9 cellular contexts compared by ENCODE assay signal in the genomic region with DNA sequence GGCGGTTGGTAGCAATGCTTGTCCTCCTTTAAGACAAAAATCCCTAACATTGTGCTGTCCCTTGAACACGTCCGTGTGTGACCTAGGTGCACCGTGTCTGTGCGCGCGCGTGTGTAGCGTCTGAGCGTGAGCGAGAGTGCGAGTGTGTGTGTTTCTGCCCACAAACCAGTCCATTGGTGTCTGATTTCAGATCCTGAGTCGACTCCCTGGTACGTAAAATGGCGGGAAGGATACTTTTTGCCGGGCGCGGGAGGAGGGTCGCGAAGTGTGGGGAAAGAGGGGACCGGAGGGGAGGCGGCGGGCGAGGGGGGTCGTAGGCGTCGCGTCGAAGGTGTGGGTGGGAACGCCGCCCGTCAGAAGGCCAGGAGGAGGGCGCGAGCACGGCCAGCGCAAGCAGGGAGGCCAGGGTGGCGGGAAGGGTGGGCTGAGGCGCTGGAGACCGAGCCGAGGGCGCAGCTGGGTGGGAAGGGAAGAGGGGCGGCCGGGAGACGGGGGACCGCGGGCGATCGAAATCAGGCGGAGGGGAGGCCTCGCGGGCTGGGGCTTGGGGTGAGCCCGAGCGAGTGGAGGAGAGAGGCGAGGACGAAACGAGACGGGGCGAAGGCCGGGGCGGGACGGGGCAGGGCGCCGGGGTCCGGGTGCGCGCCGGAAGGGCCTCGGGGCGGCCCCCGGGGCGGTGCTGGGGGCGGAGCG. TPM values are rescaled to one million over a fixed set of nuclear protein-coding genes. Genes with fewer than 3 reads are reported as not detected.
A peak's percentile ranks its signal among the peaks of the same experiment; 100 is the strongest.
DNase-seq lines count a peak whose midpoint lies in the region; ATAC-seq, FAIRE-seq and TF ChIP-seq lines count a peak whose summit lies in the region.
"Had no signal": no experiment of that assay in that cellular context is flagged by ENCODE, and none has a peak within 500 bp of the region (broad histone marks: within the 10 kb centered on the region; RNA-seq: fewer than 3 reads in every experiment).

No MANE protein-coding gene starts in this region.

- TF ChIP-seq CTCF in Caco-2 (IDR thresholded peaks at IDR 0.05; ENCODE audit: insufficient read depth in 1 of 2, low read depth in 1 of 2, low read length in 1 of 2, severe bottlenecking in 1 of 2, unreplicated experiment in 1 of 2) (no peak), nephron (IDR thresholded peaks at IDR 0.05; ENCODE audit: unreplicated experiment in 3 of 3) (no peak)

- H3K36me3 Mint-ChIP-seq in Caco-2 (ENCODE audit: insufficient read depth, unreplicated experiment) (peaks cover 13% of the 10 kb centered on the region), nephron (ENCODE audit: low read depth) (no peaks in the 10 kb centered on the region)
- peaks cover 13 to 14% of the 10 kb centered on the region in 2 donors for H3K36me3 Mint-ChIP-seq in activated T-cell treated with anti-CD3 and anti-CD28 coated beads, Interleukin-2, amount 50 U/mL, for 72 hours (ENCODE audit: insufficient read depth in 2 of 2)

- H3K36me3 ChIP-seq in Caco-2 (ENCODE audit: control insufficient read depth, insufficient read depth, low read length), result no peaks in the 10 kb centered on the region

- BruUV-seq in Caco-2 (replicated peaks; lab: Mats Ljungman, UMichigan), result no TSS peak

- ATAC-seq in activated T-cell treated with anti-CD3 and anti-CD28 coated beads, Interleukin-2, amount 50 U/mL, for 72 hours (replicated peaks in 1 of 2), result no peak
- ATAC-seq in HG02840 (IDR thresholded peaks at IDR 0.05; ENCODE audit: low FRiP score, unreplicated experiment), result no peak
- no peak for ATAC-seq in HG03045 (IDR thresholded peaks at IDR 0.05; ENCODE audit: unreplicated experiment)

- FAIRE-seq in HTR-8/SVneo (lab: Jason Lieb, UNC), result peak; percentile 44

- H3K27me3 Mint-ChIP-seq in Caco-2 (ENCODE audit: insufficient read depth, unreplicated experiment) (peaks cover 15% of the 10 kb centered on the region), nephron (ENCODE audit: low read depth) (peaks cover 98% of the 10 kb centered on the region)
- peaks cover 80% of the 10 kb centered on the region for H3K27me3 Mint-ChIP-seq in activated T-cell treated with anti-CD3 and anti-CD28 coated beads, Interleukin-2, amount 50 U/mL, for 72 hours (ENCODE audit: low read depth)

- H3K4me3 ChIP-seq in Caco-2 (ENCODE audit: low read depth, low read length), result peak overlapping the region; percentile 85

- H3K27ac Mint-ChIP-seq in Caco-2 (ENCODE audit: unreplicated experiment) (peak overlapping the region; percentile 64), nephron (no peak overlapping the region)
- H3K27ac Mint-ChIP-seq in activated T-cell treated with anti-CD3 and anti-CD28 coated beads, Interleukin-2, amount 50 U/mL, for 72 hours, result no peak overlapping the region

- DNase-seq in Caco-2 (peak in 1 of 2 experiments; percentile 22), HTR-8/SVneo (ENCODE audit: insufficient read length, low spot score) (no peak), SKM-1 (lab: John Stamatoyannopoulos, UW; ENCODE audit: unreplicated experiment) (no peak), RKO (ENCODE audit: low spot score) (no peak)
- DNase-seq in activated T-cell treated with anti-CD3 and anti-CD28 coated beads, Interleukin-2, amount 50 U/mL, for 72 hours, result peak; percentile 16 to 29

- CTCF ChIA-PET in Caco-2 (lab: Charles Lee), result interaction anchor here (0.6 to 2.1 kb wide), 4 partner anchors 9 to 71 kb away, joined by 3 to 8 read pairs (median 6); a partner anchor contains a TSS

- 0 out of 2 replicates have a peak, but pooled peaks cover 4% of the 10 kb centered on the region for H3K4me1 ChIP-seq in Caco-2

- POLR2A ChIA-PET in Caco-2 (lab: Charles Lee), result no interaction called here

- H3K4me3 Mint-ChIP-seq in Caco-2 (ENCODE audit: unreplicated experiment) (peak overlapping the region; percentile 78), nephron (peak overlapping the region; percentile 81 to 86 (median 86))
- H3K4me3 Mint-ChIP-seq in activated T-cell treated with anti-CD3 and anti-CD28 coated beads, Interleukin-2, amount 50 U/mL, for 72 hours, result peak overlapping the region; percentile 88 to 92

- intact Hi-C loops in Caco-2 (cut with micrococcal nuclease; ENCODE audit: unreplicated experiment), result no loop called here

- no peaks in the 10 kb centered on the region for H3K27me3 ChIP-seq in Caco-2 (replicated peaks; ENCODE audit: control insufficient read depth, insufficient read depth, low read length)

- no peaks in the 10 kb centered on the region for H3K9me3 ChIP-seq in Caco-2

- H3K9me3 Mint-ChIP-seq in Caco-2 (ENCODE audit: unreplicated experiment), result no peaks in the 10 kb centered on the region
- peaks cover 0 to 2% of the 10 kb centered on the region in 2 donors for H3K9me3 Mint-ChIP-seq in activated T-cell treated with anti-CD3 and anti-CD28 coated beads, Interleukin-2, amount 50 U/mL, for 72 hours
- H3K9me3 Mint-ChIP-seq in nephron, result peaks cover 2% of the 10 kb centered on the region

- H3K4me1 Mint-ChIP-seq in Caco-2 (ENCODE audit: low read depth, unreplicated experiment) (no peaks in the 10 kb centered on the region), nephron (peaks cover 18% of the 10 kb centered on the region)
- peaks cover 37% of the 10 kb centered on the region for H3K4me1 Mint-ChIP-seq in activated T-cell treated with anti-CD3 and anti-CD28 coated beads, Interleukin-2, amount 50 U/mL, for 72 hours (ENCODE audit: low read depth)

RNA-seq across cellular contexts. Expression of a gene that starts 8.8 kb away (rescaled TPM):
- 0.11 TPM in 1 of 2 replicates, not detected in the other for total RNA-seq in Caco-2 (2022)
- total RNA-seq in activated T-cell treated with anti-CD3 and anti-CD28 coated beads, Interleukin-2, amount 50 U/mL, for 72 hours, result under 1 TPM in 1 of 2 donors, not detected in 1; 0.19 TPM
- total RNA-seq: M059J had no signal

Comparison
In these comparisons a context has a peak if more than half of its experiments do, and no peak if none do; other contexts are left out.
1. DNase-seq: peak in activated T-cell treated with anti-CD3 and anti-CD28 coated beads, Interleukin-2, amount 50 U/mL, for 72 hours (2 of 2); none in HTR-8/SVneo (single experiment), SKM-1 (single experiment) and RKO (single experiment).
2. Peak in every context shown above with its lines, with median percentiles within 50 percentile points of each other: H3K4me3 Mint-ChIP-seq.